12 cellular contexts compared by ENCODE assay signal in the genomic region with DNA sequence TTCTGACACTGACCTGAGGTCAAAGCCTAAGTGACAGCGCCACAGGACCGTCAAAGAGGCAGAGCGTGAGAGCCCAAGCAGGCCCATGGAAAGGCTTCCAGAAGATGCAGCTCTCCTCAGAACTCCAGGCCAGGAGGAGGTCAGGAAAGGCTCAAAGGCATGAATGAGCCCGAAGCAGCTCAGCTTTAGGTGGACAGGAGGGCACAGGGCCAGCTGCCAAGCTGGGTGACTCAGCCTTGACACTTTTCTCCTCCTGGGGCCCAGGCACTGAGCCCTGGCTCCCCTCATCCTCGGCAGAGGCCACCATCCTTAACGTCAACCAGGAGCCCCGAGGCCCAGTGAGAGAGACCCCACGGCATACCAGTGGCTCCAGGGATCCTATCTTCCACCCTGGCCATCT.
A peak's percentile ranks its signal among the peaks of the same experiment; 100 is the strongest.
DNase-seq lines count a peak whose midpoint lies in the region; ATAC-seq and TF ChIP-seq lines count a peak whose summit lies in the region.
"Had no signal": no experiment of that assay in that cellular context is flagged by ENCODE, and none has a peak within 500 bp of the region (broad histone marks: within the 10 kb centered on the region; RNA-seq: fewer than 3 reads in every experiment).

No MANE protein-coding gene starts in this region.

- TF ChIP-seq CTCF in heart right ventricle (IDR thresholded peaks at IDR 0.05), result no peak

- peak overlapping the region; percentile 66 to 94 (median 87) for H3K27ac ChIP-seq in heart right ventricle

- H3K36me3 ChIP-seq in adipocyte (ENCODE audit: control insufficient read depth, insufficient read depth, low read length, severe bottlenecking), result no peaks in the 10 kb centered on the region
- H3K36me3 ChIP-seq in heart right ventricle, result no peaks in the 10 kb centered on the region

- 34 to 45% methylated on average over 8 of the region's 8 CpGs for WGBS in heart right ventricle, 2 donors

- H3K9me3 ChIP-seq in adipocyte (ENCODE audit: control insufficient read depth, low read length), result no peaks in the 10 kb centered on the region
- H3K9me3 ChIP-seq in heart right ventricle, result no peaks in the 10 kb centered on the region

- no peak overlapping the region for H3K9ac ChIP-seq in adipocyte (ENCODE audit: low read length)

- H3K4me1 Mint-ChIP-seq in stimulated activated effector memory CD8-positive, alpha-beta T cell treated with anti-CD3 and anti-CD28 coated beads, Interleukin-12 subunit alpha, Interleukin-12 subunit beta, amount 100 ng/mL, for 72 hours, result no peaks in the 10 kb centered on the region

- DNase-seq in HCEC 1CT (peak; percentile 11), adipocyte (ENCODE audit: low read depth) (peak; percentile 54), heart right ventricle (peak; percentile 59 to 69), cortex of kidney (lab: John Stamatoyannopoulos, UW) (no peak), NCI-H69 (lab: John Stamatoyannopoulos, UW) (no peak), NOMO-1 treated with DMSO at 0.1 percent for 48 hours (lab: John Stamatoyannopoulos, UW; ENCODE audit: unreplicated experiment) (no peak), OCI-M2 (lab: John Stamatoyannopoulos, UW; ENCODE audit: unreplicated experiment) (no peak)
- no peak for DNase-seq in stimulated activated effector memory CD8-positive, alpha-beta T cell treated with anti-CD3 and anti-CD28 coated beads, Interleukin-12 subunit alpha, Interleukin-12 subunit beta, amount 100 ng/mL, for 72 hours (ENCODE audit: low spot score in 2 of 2)
- DNase-seq: activated CD4-positive, CD25-positive, alpha-beta regulatory T cell; activated effector memory CD4-positive, alpha-beta T cell treated with anti-CD3 and anti-CD28 coated beads, Interleukin-2, amount 50 U/mL, for 16 hours; NCI-H1694; OCI-M1 had no signal

- H3K9me3 Mint-ChIP-seq in stimulated activated effector memory CD8-positive, alpha-beta T cell treated with anti-CD3 and anti-CD28 coated beads, Interleukin-12 subunit alpha, Interleukin-12 subunit beta, amount 100 ng/mL, for 72 hours, result no peaks in the 10 kb centered on the region

- peak; percentile 24 to 71 (median 48) for ATAC-seq in heart right ventricle
- peak; percentile 4 for ATAC-seq in stimulated activated effector memory CD8-positive, alpha-beta T cell treated with anti-CD3 and anti-CD28 coated beads, Interleukin-12 subunit alpha, Interleukin-12 subunit beta, amount 100 ng/mL, for 72 hours

- no peaks in the 10 kb centered on the region for H3K36me3 Mint-ChIP-seq in stimulated activated effector memory CD8-positive, alpha-beta T cell treated with anti-CD3 and anti-CD28 coated beads, Interleukin-12 subunit alpha, Interleukin-12 subunit beta, amount 100 ng/mL, for 72 hours

- no peak overlapping the region for H3K27ac Mint-ChIP-seq in stimulated activated effector memory CD8-positive, alpha-beta T cell treated with anti-CD3 and anti-CD28 coated beads, Interleukin-12 subunit alpha, Interleukin-12 subunit beta, amount 100 ng/mL, for 72 hours

- intact Hi-C loops in heart right ventricle (cut with DNase I), result loop anchor here in 3 of 10 donors (5.0 kb wide), 4 partner anchors 39 to 56 kb away; no protein-coding TSS in a partner anchor

- H3K4me3 ChIP-seq in adipocyte (ENCODE audit: low read length) (no peak overlapping the region), heart right ventricle (peak overlapping the region in 5 of 10 donors; percentile 5 to 37 (median 24))

- H3K27me3 ChIP-seq in adipocyte (replicated peaks; ENCODE audit: control insufficient read depth, insufficient read depth, low read length) (peaks cover 18% of the 10 kb centered on the region), heart right ventricle (no peaks in the 10 kb centered on the region)

- peaks cover 10% of the 10 kb centered on the region for H3K4me1 ChIP-seq in adipocyte (ENCODE audit: control insufficient read depth, insufficient read depth, low read length)
- H3K4me1 ChIP-seq in heart right ventricle, result peaks cover 19 to 99% (median 87%) of the 10 kb centered on the region in 9 donors

- H3K4me3 Mint-ChIP-seq in stimulated activated effector memory CD8-positive, alpha-beta T cell treated with anti-CD3 and anti-CD28 coated beads, Interleukin-12 subunit alpha, Interleukin-12 subunit beta, amount 100 ng/mL, for 72 hours, result no peak overlapping the region

Comparison
In these comparisons a context has a peak if more than half of its experiments do, and no peak if none do; other contexts are left out.
1. DNase-seq: peak in HCEC 1CT (single experiment), adipocyte (single experiment) and heart right ventricle (2 of 2); none in stimulated activated effector memory CD8-positive, alpha-beta T cell treated with anti-CD3 and anti-CD28 coated beads, Interleukin-12 subunit alpha, Interleukin-12 subunit beta, amount 100 ng/mL, for 72 hours (0 of 2), cortex of kidney (single experiment), NCI-H69 (single experiment), NOMO-1 treated with DMSO at 0.1 percent for 48 hours (single experiment) and OCI-M2 (single experiment).